17 cellular contexts compared by ENCODE assay signal in the genomic region with DNA sequence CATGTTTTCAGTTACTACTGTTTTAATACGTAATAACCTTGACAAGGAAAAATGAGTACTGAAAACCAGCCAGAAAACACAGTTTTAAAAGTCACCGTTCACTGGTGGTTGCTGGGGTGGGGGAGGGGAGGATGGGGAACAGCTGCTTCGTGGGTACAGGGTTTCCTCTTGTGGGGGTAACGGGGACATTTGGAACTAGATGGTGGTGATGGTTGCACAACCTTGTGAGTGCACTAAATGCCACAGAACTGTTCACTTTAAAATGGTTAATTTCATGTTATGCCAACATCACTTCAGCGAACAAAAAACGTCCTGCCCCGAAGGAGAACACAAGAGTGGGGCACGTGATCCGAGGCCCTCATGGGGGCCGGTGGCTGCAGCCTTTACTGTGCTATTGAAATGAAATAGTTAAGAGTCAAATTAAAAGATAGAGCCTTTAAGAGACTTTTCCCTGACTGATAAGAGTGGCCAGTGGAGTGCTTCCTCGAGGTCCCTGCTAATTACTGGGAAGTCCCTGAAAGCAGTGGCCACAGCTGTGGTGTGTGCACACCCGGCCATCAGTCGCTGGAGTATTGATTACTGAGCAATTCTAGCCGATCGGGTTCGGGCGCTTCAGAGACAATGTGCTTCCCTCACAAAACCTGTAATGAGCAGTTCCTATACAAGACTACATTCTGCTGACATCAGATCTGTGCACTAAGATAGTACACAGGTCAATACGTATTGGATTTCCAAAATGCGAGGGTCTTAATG.
"Had no signal": no experiment of that assay in that cellular context is flagged by ENCODE, and none has a peak within 500 bp of the region (broad histone marks: within the 10 kb centered on the region; RNA-seq: fewer than 3 reads in every experiment).

No MANE protein-coding gene starts in this region.

- H3K27me3 Mint-ChIP-seq: activated naive CD4-positive, alpha-beta T cell treated with anti-CD3 and anti-CD28 coated beads, Interleukin-2, amount 50 U/mL, for 24 hours had no signal

- H3K4me3 Mint-ChIP-seq: activated naive CD4-positive, alpha-beta T cell treated with anti-CD3 and anti-CD28 coated beads, Interleukin-2, amount 50 U/mL, for 24 hours; natural killer cell treated with Interleukin-12 subunit alpha and Interleukin-12 subunit beta and Interleukin-15 and Interleukin-18, amount 100 ng/mL, for 72 hours had no signal

- H3K9me3 Mint-ChIP-seq: activated naive CD4-positive, alpha-beta T cell treated with anti-CD3 and anti-CD28 coated beads, Interleukin-2, amount 50 U/mL, for 24 hours; natural killer cell treated with Interleukin-12 subunit alpha and Interleukin-12 subunit beta and Interleukin-15 and Interleukin-18, amount 100 ng/mL, for 72 hours had no signal

- H3K4me3 ChIP-seq: adrenal gland, heart right ventricle, tibial nerve, uterus had no signal

- H3K27ac ChIP-seq: adrenal gland, heart right ventricle, neutrophil, parathyroid adenoma, tibial nerve, uterus had no signal

- H3K27me3 ChIP-seq: adrenal gland, neutrophil, tibial nerve, uterus had no signal

- H3K36me3 ChIP-seq: adrenal gland, neutrophil, tibial nerve, uterus had no signal

- H3K36me3 Mint-ChIP-seq: activated naive CD4-positive, alpha-beta T cell treated with anti-CD3 and anti-CD28 coated beads, Interleukin-2, amount 50 U/mL, for 24 hours; natural killer cell treated with Interleukin-12 subunit alpha and Interleukin-12 subunit beta and Interleukin-15 and Interleukin-18, amount 100 ng/mL, for 72 hours had no signal

- DNase-seq: activated CD4-positive, alpha-beta T cell treated with anti-CD3 and anti-CD28 coated beads, Interleukin-2, amount 50 U/mL, for 4 hours; activated gamma-delta T cell; adrenal gland; effector CD4-positive, alpha-beta T cell; heart right ventricle; mesendoderm; stimulated activated naive CD4-positive, alpha-beta T cell treated with Interleukin-2 at 50 U/mL for 16 hours; T-helper 2 cell; uterus had no signal

- H3K4me1 Mint-ChIP-seq: activated naive CD4-positive, alpha-beta T cell treated with anti-CD3 and anti-CD28 coated beads, Interleukin-2, amount 50 U/mL, for 24 hours had no signal

- H3K4me1 ChIP-seq: adrenal gland, parathyroid adenoma, uterus had no signal

- FAIRE-seq: astrocyte, bronchial epithelial cell, frontal cortex had no signal

- H3K9me3 ChIP-seq: adrenal gland, heart right ventricle, neutrophil, tibial nerve, uterus had no signal

- H3K27ac Mint-ChIP-seq: activated naive CD4-positive, alpha-beta T cell treated with anti-CD3 and anti-CD28 coated beads, Interleukin-2, amount 50 U/mL, for 24 hours; natural killer cell treated with Interleukin-12 subunit alpha and Interleukin-12 subunit beta and Interleukin-15 and Interleukin-18, amount 100 ng/mL, for 72 hours had no signal

- ATAC-seq: natural killer cell treated with Interleukin-12 subunit alpha and Interleukin-12 subunit beta and Interleukin-15 and Interleukin-18, amount 100 ng/mL, for 72 hours had no signal
